ENCODE assay signal across 28 cellular contexts in genomic region chr10:124351481-124352220, GRCh38.
DNase-seq lines count a peak whose midpoint lies in the region; ATAC-seq, FAIRE-seq and TF ChIP-seq lines count a peak whose summit lies in the region.
"Had no signal": no experiment of that assay in that cellular context is flagged by ENCODE, and none has a peak within 500 bp of the region (broad histone marks: within the 10 kb centered on the region; RNA-seq: fewer than 3 reads in every experiment).

No MANE protein-coding gene starts in this region.

- TF ChIP-seq POLR2A in HepG2 (IDR thresholded peaks at IDR 0.05; ENCODE audit: insufficient read depth in 1 of 2, low read depth in 2 of 2, low read length in 2 of 2) (no peak), stomach (IDR thresholded peaks at IDR 0.05) (no peak), ovary (IDR thresholded peaks at IDR 0.05) (no peak)

- H2BK120ac ChIP-seq in mesendoderm (ENCODE audit: low read depth, low read length), result no peak overlapping the region

- no peak overlapping the region for H4K8ac ChIP-seq in mesendoderm (ENCODE audit: low read depth, low read length)

- DNase-seq in activated effector memory CD4-positive, alpha-beta T cell treated with anti-CD3 and anti-CD28 coated beads, Interleukin-2, amount 50 U/mL, for 16 hours, result peak; percentile 54
- DNase-seq in activated effector memory CD4-positive, alpha-beta T cell treated with Interleukin-2 at 50 U/mL for 16 hours, result no peak
- DNase-seq in RPMI8226, result peak; percentile 94
- DNase-seq in HepG2 (ENCODE audit: low spot score), result no peak
- peak; percentile 34 for DNase-seq in stomach
- no peak for DNase-seq in mesendoderm
- no peak for DNase-seq in ovary
- DNase-seq: activated CD4-positive, alpha-beta T cell treated with anti-CD3 and anti-CD28 coated beads for 4 hours; activated naive CD8-positive, alpha-beta T cell treated with anti-CD3 and anti-CD28 coated beads for 36 hours; Calu3; central memory CD4-positive, alpha-beta T cell; DND-41; glutamatergic neuron; GOT3; Karpas-422; naive thymus-derived CD4-positive, alpha-beta T cell; NCI-H1105; NCI-H2081; occipital lobe; retina; stimulated activated CD4-positive, alpha-beta T cell treated with anti-CD3 and anti-CD28 coated beads, Interleukin-4, amount 100 ng/mL, for 24 hours; stimulated activated naive B cell treated with anti-CD40 and anti-IgM and Interleukin-4, amounts not matched to agents 10 μg/mL and 1 μg/mL and 100 μg/mL, for 72 hours; T-helper 17 cell had no signal

- FAIRE-seq in HepG2 (lab: Jason Lieb, UNC), result no peak
- FAIRE-seq: astrocyte had no signal

- no peak overlapping the region for H3K23ac ChIP-seq in mesendoderm (ENCODE audit: low read length)

- intact Hi-C loops in HepG2 (cut with micrococcal nuclease; ENCODE audit: unreplicated experiment), result no loop called here
- intact Hi-C loops in stomach (cut with DNase I; ENCODE audit: low total_unique reads), result no loop called here
- intact Hi-C loops in ovary (cut with DNase I), result no loop called here

- H2BK5ac ChIP-seq in mesendoderm (ENCODE audit: low read length), result no peak overlapping the region

- in situ Hi-C loops in HepG2 (cut with HindIII; ENCODE audit: extremely low pct_ligation_motif_present, low pct_unique_long_range_greater_than_20kb), result no loop called here

- no peak for TF ChIP-seq CTCF in HepG2 (CRISPR knock-in tag; IDR thresholded peaks at IDR 0.05)
- TF ChIP-seq CTCF in stomach (IDR thresholded peaks at IDR 0.05), result no peak
- TF ChIP-seq CTCF in ovary (IDR thresholded peaks at IDR 0.05), result no peak

- no peak overlapping the region for H3K4ac ChIP-seq in mesendoderm (ENCODE audit: low read depth, low read length)

- no TSS peak for BruUV-seq in HepG2 (replicated peaks; lab: Mats Ljungman, UMichigan)

- H3K4me1 ChIP-seq in HepG2 (ENCODE audit: insufficient read depth, low read length) (peaks cover 18% of the 10 kb centered on the region), stomach (peaks cover 0 to 11% (median 9%) of the 10 kb centered on the region in 4 donors), mesendoderm (ENCODE audit: control insufficient read depth, low read depth, low read length) (no peaks in the 10 kb centered on the region), ovary (ENCODE audit: insufficient read depth) (peaks cover 2% of the 10 kb centered on the region)
- H3K4me1 ChIP-seq: Peyer's patch had no signal

- 46% methylated on average over 7 of the region's 10 CpGs for WGBS in HepG2 (ENCODE audit: low lambda C conversion rate)
- 65 to 88% (median 71%) methylated on average over 6 to 10 of the region's 10 CpGs for WGBS in stomach, 5 donors
- no CpG with 5 or more reads among the region's 10 CpGs for WGBS in mesendoderm (ENCODE audit: extremely low coverage, insufficient coverage, low lambda C conversion rate)
- 87 to 93% (median 90%) methylated on average over 10 of the region's 10 CpGs for WGBS in ovary, 3 donors

- ATAC-seq in HepG2 (no peak), HG03520 (IDR thresholded peaks at IDR 0.05; ENCODE audit: unreplicated experiment) (no peak)
- ATAC-seq: naive thymus-derived CD4-positive, alpha-beta T cell; stimulated activated naive B cell treated with anti-CD40 and anti-IgM and Interleukin-4, amounts not matched to agents 10 μg/mL and 1 μg/mL and 100 μg/mL, for 72 hours; T-helper 17 cell had no signal

- no peak for TF ChIP-seq RAD21 in HepG2 (CRISPR knock-in tag; IDR thresholded peaks at IDR 0.05)

- H2AK5ac ChIP-seq in mesendoderm (ENCODE audit: low read length), result no peak overlapping the region

- H2AFZ ChIP-seq in HepG2 (ENCODE audit: low read length), result no peak overlapping the region

- POLR2A ChIA-PET in HepG2 (lab: Yijun Ruan, JAX), result no interaction called here

- no peak overlapping the region for H3K18ac ChIP-seq in mesendoderm (ENCODE audit: low read length)

- TF ChIP-seq EP300 in HepG2 (IDR thresholded peaks at IDR 0.05; ENCODE audit: low read depth in 2 of 2, low read length in 2 of 2) (no peak), HepG2 (CRISPR knock-in tag; IDR thresholded peaks at IDR 0.05; ENCODE audit: borderline replicate concordance) (no peak), stomach (IDR thresholded peaks at IDR 0.05) (no peak), ovary (IDR thresholded peaks at IDR 0.05) (no peak)

- no peak overlapping the region for H3K56ac ChIP-seq in mesendoderm (ENCODE audit: low read length)

- no peaks in the 10 kb centered on the region for H3K79me2 ChIP-seq in HepG2 (ENCODE audit: insufficient read depth, low read length)
- H3K79me2 ChIP-seq in mesendoderm (ENCODE audit: control insufficient read depth, insufficient read depth, low read length), result no peaks in the 10 kb centered on the region

- H3K79me1 ChIP-seq in mesendoderm (ENCODE audit: low read length), result no peaks in the 10 kb centered on the region

- CTCF ChIA-PET in HepG2 (lab: Yijun Ruan, JAX; ENCODE audit: low intra/inter-chr PET ratio, low total read pairs), result no interaction called here

- no peaks in the 10 kb centered on the region for H4K20me1 ChIP-seq in HepG2 (ENCODE audit: insufficient read depth, low read length)

- H3K36me3 ChIP-seq in HepG2 (replicated peaks in 1 of 2; ENCODE audit: control insufficient read depth in 1 of 2, insufficient read depth in 2 of 2, low read length in 2 of 2) (no peaks in the 10 kb centered on the region), stomach (no peaks in the 10 kb centered on the region), mesendoderm (ENCODE audit: control insufficient read depth, insufficient read depth, low read length) (no peaks in the 10 kb centered on the region), ovary (no peaks in the 10 kb centered on the region)
- H3K36me3 ChIP-seq: Peyer's patch, vagina had no signal

- no peak overlapping the region for H4K5ac ChIP-seq in mesendoderm (ENCODE audit: low read length)

- H3K27ac ChIP-seq in HepG2 (ENCODE audit: extremely low read length, insufficient read depth, low read length), result no peak overlapping the region
- H3K27ac ChIP-seq in stomach, result no peak overlapping the region
- H3K27ac ChIP-seq in mesendoderm (ENCODE audit: low read depth, low read length), result no peak overlapping the region
- H3K27ac ChIP-seq in ovary, result no peak overlapping the region
- H3K27ac ChIP-seq: C4-2B, Peyer's patch, vagina had no signal

- H3K4me3 ChIP-seq in HepG2 (replicated peaks in 1 of 3; ENCODE audit: insufficient read depth in 1 of 3, low read depth in 2 of 3, low read length in 3 of 3) (no peak overlapping the region), stomach (no peak overlapping the region), mesendoderm (ENCODE audit: low read length) (no peak overlapping the region), ovary (no peak overlapping the region)
- H3K4me3 ChIP-seq: Peyer's patch, vagina had no signal

- no peak overlapping the region for H2BK15ac ChIP-seq in mesendoderm (replicated peaks; ENCODE audit: low read depth)

- H3K4me2 ChIP-seq in HepG2 (ENCODE audit: low read depth, low read length) (no peak overlapping the region), mesendoderm (ENCODE audit: low read length) (no peak overlapping the region)

- H3K27me3 ChIP-seq in HepG2 (ENCODE audit: control insufficient read depth in 1 of 2, insufficient read depth in 2 of 2, low read length in 2 of 2), result peaks cover 7 to 28% of the 10 kb centered on the region in 2 experiments
- peaks cover 0 to 15% (median 0%) of the 10 kb centered on the region in 3 donors for H3K27me3 ChIP-seq in stomach
- no peaks in the 10 kb centered on the region for H3K27me3 ChIP-seq in mesendoderm (ENCODE audit: insufficient read depth, low read length, poor library complexity)
- H3K27me3 ChIP-seq in ovary, result no peaks in the 10 kb centered on the region
- H3K27me3 ChIP-seq: Peyer's patch, vagina had no signal

- H3K9me3 ChIP-seq in HepG2 (ENCODE audit: low read length), result no peaks in the 10 kb centered on the region
- no peaks in the 10 kb centered on the region for H3K9me3 ChIP-seq in stomach
- H3K9me3 ChIP-seq in ovary, result no peaks in the 10 kb centered on the region
- H3K9me3 ChIP-seq: Peyer's patch, vagina had no signal

- no peak overlapping the region for H3K9ac ChIP-seq in HepG2 (ENCODE audit: insufficient read depth, low read depth, low read length)
- no peak overlapping the region for H3K9ac ChIP-seq in mesendoderm (ENCODE audit: low read length)

TF ChIP-seq in HepG2, 621 proteins besides CTCF, POLR2A, EP300 and RAD21 (continues in another document):
- TF ChIP-seq PHF8 (CRISPR knock-in tag; IDR thresholded peaks at IDR 0.05), result no peak
- 0 out of 2 replicates have a peak, but pooled peaks have one; percentile 14 for TF ChIP-seq ZMYM3 (CRISPR knock-in tag; IDR thresholded peaks at IDR 0.05)
- no peak for TF ChIP-seq SMARCE1 (IDR thresholded peaks at IDR 0.05; ENCODE audit: borderline replicate concordance)
- TF ChIP-seq ZNF768 (CRISPR knock-in tag; IDR thresholded peaks at IDR 0.05), result peak; percentile 95
- TF ChIP-seq SOX13 (IDR thresholded peaks at IDR 0.05), result no peak
- TF ChIP-seq SOX13 (CRISPR knock-in tag; conservative IDR thresholded peaks at IDR 0.05 in 1 of 2, IDR thresholded peaks at IDR 0.05 in 1 of 2), result no peak
- no peak for TF ChIP-seq MXD1 (CRISPR knock-in tag; IDR thresholded peaks at IDR 0.05)
- no peak for TF ChIP-seq KLF15 (CRISPR knock-in tag; IDR thresholded peaks at IDR 0.05; ENCODE audit: borderline replicate concordance)
- no peak for TF ChIP-seq ZNF335 (CRISPR knock-in tag; IDR thresholded peaks at IDR 0.05)

Comparison
In these comparisons a context has a peak if more than half of its experiments do, and no peak if none do; other contexts are left out.
1. DNase-seq: peak in activated effector memory CD4-positive, alpha-beta T cell treated with anti-CD3 and anti-CD28 coated beads, Interleukin-2, amount 50 U/mL, for 16 hours (single experiment), RPMI8226 (single experiment) and stomach (single experiment); none in activated effector memory CD4-positive, alpha-beta T cell treated with Interleukin-2 at 50 U/mL for 16 hours (single experiment), HepG2 (single experiment), mesendoderm (single experiment) and ovary (0 of 5).